ENCODE assay signal across 9 cellular contexts in genomic region chr2:20148841-20149702, GRCh38.
DNase-seq lines count a peak whose midpoint lies in the region; ATAC-seq, FAIRE-seq and TF ChIP-seq lines count a peak whose summit lies in the region.
"Had no signal": no experiment of that assay in that cellular context is flagged by ENCODE, and none has a peak within 500 bp of the region (broad histone marks: within the 10 kb centered on the region; RNA-seq: fewer than 3 reads in every experiment).

No MANE protein-coding gene starts in this region.

- intact Hi-C loops in activated CD4-positive, alpha-beta memory T cell treated with anti-CD3 and anti-CD28 coated beads for 36 hours (cut with micrococcal nuclease) = no loop called here
- intact Hi-C loops in prostate gland (cut with DNase I) = no loop called here

- no peak for TF ChIP-seq POLR2A in GM12891 (IDR thresholded peaks at IDR 0.05; ENCODE audit: low read depth, low read length)
- no peak for TF ChIP-seq POLR2A in prostate gland (IDR thresholded peaks at IDR 0.05)

- H3K4me1 Mint-ChIP-seq in activated CD4-positive, alpha-beta memory T cell treated with anti-CD3 and anti-CD28 coated beads for 36 hours (ENCODE audit: low read depth) = no peaks in the 10 kb centered on the region

- POLR2A ChIA-PET in activated CD4-positive, alpha-beta memory T cell treated with anti-CD3 and anti-CD28 coated beads for 36 hours (lab: Charles Lee) = no interaction called here

- H3K9me3 ChIP-seq in prostate gland = no peaks in the 10 kb centered on the region

- H3K27ac Mint-ChIP-seq in activated CD4-positive, alpha-beta memory T cell treated with anti-CD3 and anti-CD28 coated beads for 36 hours = no peak overlapping the region

- no peaks in the 10 kb centered on the region for H3K4me1 ChIP-seq in prostate gland (replicated peaks)

- TF ChIP-seq CTCF in foreskin fibroblast (IDR thresholded peaks at IDR 0.05; ENCODE audit: low read depth, low read length) = no peak
- no peak for TF ChIP-seq CTCF in prostate gland (IDR thresholded peaks at IDR 0.05)

- H3K4me3 Mint-ChIP-seq in activated CD4-positive, alpha-beta memory T cell treated with anti-CD3 and anti-CD28 coated beads for 36 hours = no peak overlapping the region

- no peak overlapping the region for H3K27ac ChIP-seq in prostate gland

- CTCF ChIA-PET in activated CD4-positive, alpha-beta memory T cell treated with anti-CD3 and anti-CD28 coated beads for 36 hours (lab: Charles Lee) = no interaction called here

- peaks cover 19% of the 10 kb centered on the region for H3K27me3 Mint-ChIP-seq in activated CD4-positive, alpha-beta memory T cell treated with anti-CD3 and anti-CD28 coated beads for 36 hours

- no peaks in the 10 kb centered on the region for H3K36me3 Mint-ChIP-seq in activated CD4-positive, alpha-beta memory T cell treated with anti-CD3 and anti-CD28 coated beads for 36 hours

- no peaks in the 10 kb centered on the region for H3K36me3 ChIP-seq in prostate gland

- no peaks in the 10 kb centered on the region for H3K9me3 Mint-ChIP-seq in activated CD4-positive, alpha-beta memory T cell treated with anti-CD3 and anti-CD28 coated beads for 36 hours

- peak overlapping the region; percentile 8 to 15 for H3K4me3 ChIP-seq in foreskin fibroblast (ENCODE audit: low read depth in 1 of 2, low read length in 2 of 2)
- H3K4me3 ChIP-seq in skeletal muscle cell (ENCODE audit: low read depth, low read length) = no peak overlapping the region
- no peak overlapping the region for H3K4me3 ChIP-seq in prostate gland

- DNase-seq in GM12891 (ENCODE audit: insufficient read length, low spot score) = no peak
- peak; percentile 55 for DNase-seq in SKM-1 (lab: John Stamatoyannopoulos, UW; ENCODE audit: unreplicated experiment)
- peak; percentile 90 to 91 for DNase-seq in foreskin fibroblast
- DNase-seq in skeletal muscle cell (ENCODE audit: low read depth) = peak; percentile 72
- DNase-seq in activated CD4-positive, alpha-beta memory T cell treated with anti-CD3 and anti-CD28 coated beads for 36 hours = no peak
- no peak for DNase-seq in prostate gland (ENCODE audit: low spot score)
- DNase-seq in NCI-H526 treated with DMSO at 0.1 percent for 48 hours (lab: John Stamatoyannopoulos, UW) = no peak
- DNase-seq: NCI-H1105 had no signal

- no peaks in the 10 kb centered on the region for H3K27me3 ChIP-seq in prostate gland (replicated peaks; ENCODE audit: insufficient read depth)

- peak; percentile 54 for FAIRE-seq in GM12891 (lab: Jason Lieb, UNC)

- WGBS in prostate gland = 62% methylated on average over 14 of the region's 14 CpGs

- ATAC-seq in HG03565 (IDR thresholded peaks at IDR 0.05; ENCODE audit: unreplicated experiment) = no peak

TF ChIP-seq in GM12891, 5 proteins besides CTCF, POLR2A, EP300 and RAD21:
- TF ChIP-seq POLR2AphosphoS5 (IDR thresholded peaks at IDR 0.05; ENCODE audit: low read depth, low read length) = no peak
- TF ChIP-seq SPI1 (IDR thresholded peaks at IDR 0.05; ENCODE audit: low read depth, low read length) = peak; percentile 34; the same call in 1 of the 2 replicates

Comparison
In these comparisons a context has a peak if more than half of its experiments do, and no peak if none do; other contexts are left out.
1. DNase-seq: peak in SKM-1 (single experiment), foreskin fibroblast (2 of 2) and skeletal muscle cell (single experiment); none in GM12891 (single experiment), activated CD4-positive, alpha-beta memory T cell treated with anti-CD3 and anti-CD28 coated beads for 36 hours (single experiment), prostate gland (single experiment) and NCI-H526 treated with DMSO at 0.1 percent for 48 hours (single experiment).
2. H3K4me3 ChIP-seq: peak in foreskin fibroblast (2 of 2); none in skeletal muscle cell (single experiment) and prostate gland (0 of 2).